ENCODE assay signal across 1 cellular context in the genomic region with DNA sequence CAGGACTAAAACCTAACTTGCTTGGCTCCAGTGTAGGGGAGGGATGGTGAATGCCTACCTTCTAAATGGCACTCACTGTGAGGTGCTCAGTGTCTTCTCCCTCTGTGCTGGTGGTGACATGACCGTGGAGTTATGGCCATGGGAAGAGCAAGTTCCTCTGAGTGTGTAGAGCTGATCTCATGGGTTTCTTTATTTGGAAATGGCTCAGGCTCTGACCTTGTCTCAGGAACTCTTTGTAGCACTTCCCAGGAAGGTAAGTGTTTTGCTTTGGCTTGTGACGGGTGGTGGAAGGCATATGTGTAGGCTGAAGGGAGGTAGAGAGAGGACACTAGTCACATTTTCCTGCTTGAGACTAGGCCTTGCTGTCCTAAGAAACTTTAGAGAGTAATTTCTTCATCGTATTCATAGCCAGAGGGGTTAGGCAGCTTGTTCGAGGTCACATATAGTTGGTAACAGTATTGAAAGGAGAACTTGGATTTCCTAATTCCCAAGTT.
TF ChIP-seq lines count a peak whose summit lies in the region.

No MANE protein-coding gene starts in this region.

TF ChIP-seq in K562, 482 proteins besides CTCF, POLR2A, EP300 and RAD21 (continued from another document):
- TF ChIP-seq, protein P1, sequence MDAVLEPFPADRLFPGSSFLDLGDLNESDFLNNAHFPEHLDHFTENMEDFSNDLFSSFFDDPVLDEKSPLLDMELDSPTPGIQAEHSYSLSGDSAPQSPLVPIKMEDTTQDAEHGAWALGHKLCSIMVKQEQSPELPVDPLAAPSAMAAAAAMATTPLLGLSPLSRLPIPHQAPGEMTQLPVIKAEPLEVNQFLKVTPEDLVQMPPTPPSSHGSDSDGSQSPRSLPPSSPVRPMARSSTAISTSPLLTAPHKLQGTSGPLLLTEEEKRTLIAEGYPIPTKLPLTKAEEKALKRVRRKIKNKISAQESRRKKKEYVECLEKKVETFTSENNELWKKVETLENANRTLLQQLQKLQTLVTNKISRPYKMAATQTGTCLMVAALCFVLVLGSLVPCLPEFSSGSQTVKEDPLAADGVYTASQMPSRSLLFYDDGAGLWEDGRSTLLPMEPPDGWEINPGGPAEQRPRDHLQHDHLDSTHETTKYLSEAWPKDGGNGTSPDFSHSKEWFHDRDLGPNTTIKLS (IDR thresholded peaks at IDR 0.05; ENCODE audit: borderline replicate concordance, low read depth), result no peak
- TF ChIP-seq, protein P2, sequence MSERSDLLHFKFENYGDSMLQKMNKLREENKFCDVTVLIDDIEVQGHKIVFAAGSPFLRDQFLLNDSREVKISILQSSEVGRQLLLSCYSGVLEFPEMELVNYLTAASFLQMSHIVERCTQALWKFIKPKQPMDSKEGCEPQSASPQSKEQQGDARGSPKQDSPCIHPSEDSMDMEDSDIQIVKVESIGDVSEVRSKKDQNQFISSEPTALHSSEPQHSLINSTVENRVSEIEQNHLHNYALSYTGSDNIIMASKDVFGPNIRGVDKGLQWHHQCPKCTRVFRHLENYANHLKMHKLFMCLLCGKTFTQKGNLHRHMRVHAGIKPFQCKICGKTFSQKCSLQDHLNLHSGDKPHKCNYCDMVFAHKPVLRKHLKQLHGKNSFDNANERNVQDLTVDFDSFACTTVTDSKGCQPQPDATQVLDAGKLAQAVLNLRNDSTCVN (CRISPR knock-in tag; IDR thresholded peaks at IDR 0.05), result no peak
- no peak for TF ChIP-seq ZNF583 (CRISPR knock-in tag; IDR thresholded peaks at IDR 0.05)
- TF ChIP-seq, protein P3, sequence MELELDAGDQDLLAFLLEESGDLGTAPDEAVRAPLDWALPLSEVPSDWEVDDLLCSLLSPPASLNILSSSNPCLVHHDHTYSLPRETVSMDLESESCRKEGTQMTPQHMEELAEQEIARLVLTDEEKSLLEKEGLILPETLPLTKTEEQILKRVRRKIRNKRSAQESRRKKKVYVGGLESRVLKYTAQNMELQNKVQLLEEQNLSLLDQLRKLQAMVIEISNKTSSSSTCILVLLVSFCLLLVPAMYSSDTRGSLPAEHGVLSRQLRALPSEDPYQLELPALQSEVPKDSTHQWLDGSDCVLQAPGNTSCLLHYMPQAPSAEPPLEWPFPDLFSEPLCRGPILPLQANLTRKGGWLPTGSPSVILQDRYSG (tag; conservative IDR thresholded peaks at IDR 0.05; ENCODE audit: low read depth), result no peak
- TF ChIP-seq MXI1 (IDR thresholded peaks at IDR 0.05; ENCODE audit: low read depth, low read length), result no peak
- TF ChIP-seq PTTG1 (tag; IDR thresholded peaks at IDR 0.05; ENCODE audit: low read depth), result no peak
- TF ChIP-seq EWSR1 (IDR thresholded peaks at IDR 0.05; ENCODE audit: borderline replicate concordance, low read depth, partially characterized antibody), result no peak
- TF ChIP-seq, protein P4, sequence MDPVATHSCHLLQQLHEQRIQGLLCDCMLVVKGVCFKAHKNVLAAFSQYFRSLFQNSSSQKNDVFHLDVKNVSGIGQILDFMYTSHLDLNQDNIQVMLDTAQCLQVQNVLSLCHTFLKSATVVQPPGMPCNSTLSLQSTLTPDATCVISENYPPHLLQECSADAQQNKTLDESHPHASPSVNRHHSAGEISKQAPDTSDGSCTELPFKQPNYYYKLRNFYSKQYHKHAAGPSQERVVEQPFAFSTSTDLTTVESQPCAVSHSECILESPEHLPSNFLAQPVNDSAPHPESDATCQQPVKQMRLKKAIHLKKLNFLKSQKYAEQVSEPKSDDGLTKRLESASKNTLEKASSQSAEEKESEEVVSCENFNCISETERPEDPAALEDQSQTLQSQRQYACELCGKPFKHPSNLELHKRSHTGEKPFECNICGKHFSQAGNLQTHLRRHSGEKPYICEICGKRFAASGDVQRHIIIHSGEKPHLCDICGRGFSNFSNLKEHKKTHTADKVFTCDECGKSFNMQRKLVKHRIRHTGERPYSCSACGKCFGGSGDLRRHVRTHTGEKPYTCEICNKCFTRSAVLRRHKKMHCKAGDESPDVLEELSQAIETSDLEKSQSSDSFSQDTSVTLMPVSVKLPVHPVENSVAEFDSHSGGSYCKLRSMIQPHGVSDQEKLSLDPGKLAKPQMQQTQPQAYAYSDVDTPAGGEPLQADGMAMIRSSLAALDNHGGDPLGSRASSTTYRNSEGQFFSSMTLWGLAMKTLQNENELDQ (CRISPR knock-in tag; IDR thresholded peaks at IDR 0.05; ENCODE audit: borderline replicate concordance), result no peak
- TF ChIP-seq, protein P5, sequence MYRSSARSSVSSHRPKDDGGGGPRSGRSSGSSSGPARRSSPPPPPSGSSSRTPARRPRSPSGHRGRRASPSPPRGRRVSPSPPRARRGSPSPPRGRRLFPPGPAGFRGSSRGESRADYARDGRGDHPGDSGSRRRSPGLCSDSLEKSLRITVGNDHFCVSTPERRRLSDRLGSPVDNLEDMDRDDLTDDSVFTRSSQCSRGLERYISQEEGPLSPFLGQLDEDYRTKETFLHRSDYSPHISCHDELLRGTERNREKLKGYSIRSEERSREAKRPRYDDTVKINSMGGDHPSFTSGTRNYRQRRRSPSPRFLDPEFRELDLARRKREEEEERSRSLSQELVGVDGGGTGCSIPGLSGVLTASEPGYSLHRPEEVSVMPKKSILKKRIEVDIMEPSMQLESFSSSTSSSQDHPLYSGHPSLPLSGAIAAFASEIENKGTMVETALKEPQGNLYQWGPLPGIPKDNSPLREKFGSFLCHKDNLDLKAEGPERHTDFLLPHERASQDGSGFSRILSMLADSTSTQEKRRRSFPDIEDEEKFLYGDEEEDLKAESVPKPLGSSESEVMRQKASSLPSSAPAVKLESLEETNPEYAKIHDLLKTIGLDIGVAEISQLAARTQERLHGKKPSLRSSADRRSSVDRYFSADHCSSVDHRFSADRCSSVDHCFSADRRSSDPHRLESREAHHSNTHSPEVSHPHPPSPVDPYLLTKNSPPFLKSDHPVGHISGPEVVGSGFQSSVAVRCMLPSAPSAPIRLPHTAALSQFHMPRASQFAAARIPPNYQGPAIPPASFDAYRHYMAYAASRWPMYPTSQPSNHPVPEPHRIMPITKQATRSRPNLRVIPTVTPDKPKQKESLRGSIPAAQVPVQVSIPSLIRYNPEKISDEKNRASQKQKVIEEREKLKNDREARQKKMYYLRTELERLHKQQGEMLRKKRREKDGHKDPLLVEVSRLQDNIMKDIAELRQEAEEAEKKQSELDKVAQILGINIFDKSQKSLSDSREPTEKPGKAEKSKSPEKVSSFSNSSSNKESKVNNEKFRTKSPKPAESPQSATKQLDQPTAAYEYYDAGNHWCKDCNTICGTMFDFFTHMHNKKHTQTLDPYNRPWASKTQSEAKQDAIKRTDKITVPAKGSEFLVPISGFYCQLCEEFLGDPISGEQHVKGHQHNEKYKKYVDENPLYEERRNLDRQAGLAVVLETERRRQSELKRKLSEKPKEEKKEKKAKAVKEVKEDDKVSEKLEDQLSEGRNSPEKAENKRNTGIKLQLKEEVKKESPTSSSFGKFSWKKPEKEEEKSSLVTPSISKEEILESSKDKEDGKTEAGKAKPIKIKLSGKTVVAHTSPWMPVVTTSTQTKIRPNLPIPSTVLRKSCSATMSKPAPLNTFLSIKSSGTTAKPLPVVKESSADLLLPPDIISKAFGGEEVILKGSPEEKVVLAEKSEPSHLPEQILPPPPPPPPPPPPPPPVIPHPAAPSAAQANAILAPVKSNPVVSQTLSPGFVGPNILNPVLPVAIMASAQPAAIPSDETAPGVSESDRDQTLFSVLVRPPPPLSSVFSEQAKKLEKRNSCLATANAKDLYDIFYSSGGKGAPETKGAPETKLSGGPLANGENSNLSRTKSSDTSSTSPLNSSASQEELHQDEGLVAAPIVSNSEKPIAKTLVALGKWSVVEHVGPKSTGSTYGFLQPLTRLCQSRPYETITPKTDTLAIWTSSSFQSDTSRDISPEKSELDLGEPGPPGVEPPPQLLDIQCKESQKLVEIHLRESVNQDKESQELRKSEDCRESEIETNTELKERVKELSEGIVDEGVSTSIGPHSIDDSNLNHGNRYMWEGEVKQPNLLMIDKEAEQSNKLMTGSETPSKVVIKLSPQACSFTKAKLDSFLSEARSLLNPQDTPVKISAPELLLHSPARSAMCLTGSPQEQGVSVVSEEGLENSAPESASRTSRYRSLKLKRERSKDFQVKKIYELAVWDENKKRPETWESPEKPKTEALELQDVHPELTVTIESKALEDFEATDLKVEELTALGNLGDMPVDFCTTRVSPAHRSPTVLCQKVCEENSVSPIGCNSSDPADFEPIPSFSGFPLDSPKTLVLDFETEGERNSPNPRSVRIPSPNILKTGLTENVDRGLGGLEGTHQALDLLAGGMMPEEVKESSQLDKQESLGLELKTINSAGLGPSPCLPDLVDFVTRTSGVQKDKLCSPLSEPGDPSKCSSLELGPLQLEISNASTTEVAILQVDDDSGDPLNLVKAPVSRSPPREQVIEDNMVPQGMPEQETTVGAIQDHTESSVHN (IDR thresholded peaks at IDR 0.05; ENCODE audit: borderline replicate concordance in 1 of 2, low read depth in 1 of 2), result no peak
- TF ChIP-seq MTA2 (IDR thresholded peaks at IDR 0.05; ENCODE audit: low read depth), result no peak
TF ChIP-seq in K562: peak in this region for 0.
